ENCODE assay signal across 39 cellular contexts in the genomic region with DNA sequence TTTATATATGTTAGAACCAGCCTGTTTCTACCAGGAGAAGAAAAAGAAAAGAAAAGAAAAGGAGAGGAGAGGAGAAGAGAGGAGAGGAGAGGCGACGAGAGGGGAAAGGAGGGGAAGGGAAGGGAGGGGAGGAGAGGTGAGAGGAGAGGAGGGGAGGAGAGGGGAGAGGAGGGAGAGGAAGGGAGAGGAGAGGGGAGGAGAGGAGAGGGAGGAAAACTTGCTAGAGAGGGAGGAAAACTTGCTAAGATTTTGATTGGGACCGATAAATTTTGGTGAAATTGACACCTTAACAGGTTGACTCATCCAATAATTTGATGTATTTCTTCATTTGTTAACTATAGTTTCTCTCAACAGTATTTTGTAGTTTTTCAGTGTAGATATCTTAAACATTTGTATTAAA.
"Had no signal": no experiment of that assay in that cellular context is flagged by ENCODE, and none has a peak within 500 bp of the region (broad histone marks: within the 10 kb centered on the region; RNA-seq: fewer than 3 reads in every experiment).

No MANE protein-coding gene starts in this region.

- H3K4me1 Mint-ChIP-seq: activated naive CD4-positive, alpha-beta T cell treated with anti-CD3 and anti-CD28 coated beads, Interleukin-2, amount 10 ng/mL, durations not matched to agents 7 days and 5 days; activated naive CD4-positive, alpha-beta T cell treated with anti-CD3 and anti-CD28 coated beads, Interleukin-2, amount 50 U/mL, for 24 hours; activated naive CD8-positive, alpha-beta T cell treated with anti-CD3 and anti-CD28 coated beads for 36 hours; activated naive CD8-positive, alpha-beta T cell treated with anti-CD3 and anti-CD28 coated beads, Interleukin-2, amount 10 ng/mL, durations not matched to agents 7 days and 5 days; activated naive CD8-positive, alpha-beta T cell treated with anti-CD3 and anti-CD28 coated beads, Interleukin-2, amount 50 U/mL, for 24 hours; activated T-helper 17 cell treated with anti-CD3 and anti-CD28 coated beads, Interleukin-2, amount 50 U/mL, for 72 hours; brain; central memory CD8-positive, alpha-beta T cell had no signal

- H3K27me3 Mint-ChIP-seq: activated naive CD4-positive, alpha-beta T cell treated with anti-CD3 and anti-CD28 coated beads, Interleukin-2, amount 10 ng/mL, durations not matched to agents 7 days and 5 days; activated naive CD4-positive, alpha-beta T cell treated with anti-CD3 and anti-CD28 coated beads, Interleukin-2, amount 50 U/mL, for 24 hours; activated naive CD8-positive, alpha-beta T cell; activated naive CD8-positive, alpha-beta T cell treated with anti-CD3 and anti-CD28 coated beads for 36 hours; activated naive CD8-positive, alpha-beta T cell treated with anti-CD3 and anti-CD28 coated beads, Interleukin-2, amount 10 ng/mL, durations not matched to agents 7 days and 5 days; activated naive CD8-positive, alpha-beta T cell treated with anti-CD3 and anti-CD28 coated beads, Interleukin-2, amount 50 U/mL, for 24 hours; activated T-cell treated with anti-CD3 and anti-CD28 coated beads, Interleukin-2, amount 50 U/mL, for 24 hours; activated T-helper 17 cell treated with anti-CD3 and anti-CD28 coated beads, Interleukin-2, amount 50 U/mL, for 72 hours; brain; central memory CD8-positive, alpha-beta T cell had no signal

- H3K36me3 Mint-ChIP-seq: activated naive CD4-positive, alpha-beta T cell treated with anti-CD3 and anti-CD28 coated beads, Interleukin-2, amount 10 ng/mL, durations not matched to agents 7 days and 5 days; activated naive CD4-positive, alpha-beta T cell treated with anti-CD3 and anti-CD28 coated beads, Interleukin-2, amount 50 U/mL, for 24 hours; activated naive CD4-positive, alpha-beta T cell treated with anti-CD3 and anti-CD28 coated beads, Interleukin-2, amount 50 U/mL, for 72 hours; activated naive CD8-positive, alpha-beta T cell; activated naive CD8-positive, alpha-beta T cell treated with anti-CD3 and anti-CD28 coated beads for 36 hours; activated naive CD8-positive, alpha-beta T cell treated with anti-CD3 and anti-CD28 coated beads, Interleukin-2, amount 10 ng/mL, durations not matched to agents 7 days and 5 days; brain had no signal

- H3K27ac Mint-ChIP-seq: activated naive CD4-positive, alpha-beta T cell treated with anti-CD3 and anti-CD28 coated beads for 36 hours; activated naive CD4-positive, alpha-beta T cell treated with anti-CD3 and anti-CD28 coated beads, Interleukin-2, amount 10 ng/mL, durations not matched to agents 7 days and 5 days; activated naive CD4-positive, alpha-beta T cell treated with anti-CD3 and anti-CD28 coated beads, Interleukin-2, amount 50 U/mL, for 24 hours; activated naive CD4-positive, alpha-beta T cell treated with anti-CD3 and anti-CD28 coated beads, Interleukin-2, amount 50 U/mL, for 72 hours; activated naive CD8-positive, alpha-beta T cell; activated naive CD8-positive, alpha-beta T cell treated with anti-CD3 and anti-CD28 coated beads for 36 hours; activated naive CD8-positive, alpha-beta T cell treated with anti-CD3 and anti-CD28 coated beads, Interleukin-2, amount 10 ng/mL, durations not matched to agents 7 days and 5 days; activated naive CD8-positive, alpha-beta T cell treated with anti-CD3 and anti-CD28 coated beads, Interleukin-2, amount 50 U/mL, for 24 hours; activated T-cell treated with anti-CD3 and anti-CD28 coated beads, Interleukin-2, amount 50 U/mL, for 24 hours; activated T-cell treated with anti-CD3 and anti-CD28 coated beads, Interleukin-2, amount 50 U/mL, for 72 hours; activated T-helper 1 cell treated with anti-CD3 and anti-CD28 coated beads, Interleukin-12 subunit alpha, Interleukin-12 subunit beta, Interleukin-2, Interleukin-4 antibody, amounts not matched to agents 30 ng/mL and 10 ng/mL and 1 ng/mL, durations not matched to agents 14 hours and 24 hours and 36 hours; activated T-helper 17 cell treated with anti-CD3 and anti-CD28 coated beads, Interleukin-2, amount 50 U/mL, for 72 hours; activated T-helper 2 cell treated with anti-CD3 and anti-CD28 coated beads, Interferon-gamma antibody, Interleukin-2, Interleukin-4, amounts not matched to agents 10 μg/mL and 5 μg/mL and 100 μg/mL, durations not matched to agents 14 hours and 24 hours and 36 hours; brain had no signal

- H3K4me1 ChIP-seq: adrenal gland, body of pancreas, breast epithelium had no signal

- FAIRE-seq: bronchial epithelial cell had no signal

- H3K27ac ChIP-seq: adrenal gland, ascending aorta, body of pancreas, brain microvascular endothelial cell, breast epithelium, cardiac muscle cell had no signal

- H3K9me3 ChIP-seq: adrenal gland, ascending aorta, body of pancreas, breast epithelium had no signal

- H3K4me3 Mint-ChIP-seq: activated naive CD4-positive, alpha-beta T cell treated with anti-CD3 and anti-CD28 coated beads for 36 hours; activated naive CD4-positive, alpha-beta T cell treated with anti-CD3 and anti-CD28 coated beads, Interleukin-2, amount 10 ng/mL, durations not matched to agents 7 days and 5 days; activated naive CD4-positive, alpha-beta T cell treated with anti-CD3 and anti-CD28 coated beads, Interleukin-2, amount 50 U/mL, for 24 hours; activated naive CD8-positive, alpha-beta T cell; activated naive CD8-positive, alpha-beta T cell treated with anti-CD3 and anti-CD28 coated beads for 36 hours; activated naive CD8-positive, alpha-beta T cell treated with anti-CD3 and anti-CD28 coated beads, Interleukin-2, amount 10 ng/mL, durations not matched to agents 7 days and 5 days; activated naive CD8-positive, alpha-beta T cell treated with anti-CD3 and anti-CD28 coated beads, Interleukin-2, amount 50 U/mL, for 24 hours; activated T-cell treated with anti-CD3 and anti-CD28 coated beads, Interleukin-2, amount 50 U/mL, for 24 hours; activated T-cell treated with anti-CD3 and anti-CD28 coated beads, Interleukin-2, amount 50 U/mL, for 4 hours; activated T-cell treated with anti-CD3 and anti-CD28 coated beads, Interleukin-2, amount 50 U/mL, for 72 hours; activated T-helper 1 cell treated with anti-CD3 and anti-CD28 coated beads, Interleukin-12 subunit alpha, Interleukin-12 subunit beta, Interleukin-2, Interleukin-4 antibody, amounts not matched to agents 30 ng/mL and 10 ng/mL and 1 ng/mL, durations not matched to agents 14 hours and 24 hours and 36 hours; activated T-helper 17 cell treated with anti-CD3 and anti-CD28 coated beads, Interleukin-2, amount 50 U/mL, for 72 hours; brain; central memory CD8-positive, alpha-beta T cell had no signal

- ATAC-seq: activated naive CD4-positive, alpha-beta T cell treated with anti-CD3 and anti-CD28 coated beads, Interleukin-2, amount 50 U/mL, for 72 hours; activated naive CD8-positive, alpha-beta T cell treated with anti-CD3 and anti-CD28 coated beads, Interleukin-2, amount 50 U/mL, for 24 hours; activated T-cell treated with anti-CD3 and anti-CD28 coated beads, Interleukin-2, amount 50 U/mL, for 4 hours; activated T-cell treated with anti-CD3 and anti-CD28 coated beads, Interleukin-2, amount 50 U/mL, for 72 hours; activated T-helper 17 cell treated with anti-CD3 and anti-CD28 coated beads, Interleukin-2, amount 50 U/mL, for 72 hours; body of pancreas had no signal

- H3K27me3 ChIP-seq: adrenal gland, ascending aorta, body of pancreas, brain microvascular endothelial cell, breast epithelium, cardiac muscle cell had no signal

- H3K4me3 ChIP-seq: adrenal gland, ascending aorta, body of pancreas, breast epithelium, cardiac muscle cell had no signal

- DNase-seq: activated effector memory CD4-positive, alpha-beta T cell treated with anti-CD3 and anti-CD28 coated beads, Interleukin-2, amount 50 U/mL, for 16 hours; activated effector memory CD4-positive, alpha-beta T cell treated with Interleukin-2 at 50 U/mL for 16 hours; activated gamma-delta T cell; activated gamma-delta T cell treated with Interleukin-2 at 50 U/mL for 16 hours; activated naive CD4-positive, alpha-beta T cell; activated naive CD4-positive, alpha-beta T cell treated with anti-CD3 and anti-CD28 coated beads for 36 hours; activated naive CD4-positive, alpha-beta T cell treated with anti-CD3 and anti-CD28 coated beads, Interleukin-2, amount 10 ng/mL, durations not matched to agents 7 days and 5 days; activated naive CD4-positive, alpha-beta T cell treated with anti-CD3 and anti-CD28 coated beads, Interleukin-2, amount 50 U/mL, for 16 hours; activated naive CD4-positive, alpha-beta T cell treated with Interleukin-2 at 50 U/mL for 16 hours; activated naive CD8-positive, alpha-beta T cell treated with anti-CD3 and anti-CD28 coated beads for 36 hours; activated naive CD8-positive, alpha-beta T cell treated with anti-CD3 and anti-CD28 coated beads, Interleukin-2, amount 10 ng/mL, durations not matched to agents 7 days and 5 days; activated naive CD8-positive, alpha-beta T cell treated with anti-CD3 and anti-CD28 coated beads, Interleukin-2, amount 50 U/mL, for 24 hours; activated T-cell treated with anti-CD3 and anti-CD28 coated beads, Interleukin-2, amount 50 U/mL, for 1 hour; activated T-cell treated with anti-CD3 and anti-CD28 coated beads, Interleukin-2, amount 50 U/mL, for 24 hours; activated T-cell treated with anti-CD3 and anti-CD28 coated beads, Interleukin-2, amount 50 U/mL, for 4 hours; activated T-cell treated with anti-CD3 and anti-CD28 coated beads, Interleukin-2, amount 50 U/mL, for 48 hours; activated T-cell treated with anti-CD3 and anti-CD28 coated beads, Interleukin-2, amount 50 U/mL, for 72 hours; adrenal gland; amniotic stem cell; amygdala; anterior cingulate cortex; aorta; body of pancreas; brain microvascular endothelial cell; caudate nucleus; central memory CD4-positive, alpha-beta T cell; cerebellar nuclear complex had no signal

- H3K36me3 ChIP-seq: adrenal gland, ascending aorta, brain microvascular endothelial cell, breast epithelium, cardiac muscle cell had no signal

- H3K9me3 Mint-ChIP-seq: activated naive CD8-positive, alpha-beta T cell treated with anti-CD3 and anti-CD28 coated beads, Interleukin-2, amount 50 U/mL, for 24 hours had no signal
